ENCODE assay signal across 23 cellular contexts in the genomic region with DNA sequence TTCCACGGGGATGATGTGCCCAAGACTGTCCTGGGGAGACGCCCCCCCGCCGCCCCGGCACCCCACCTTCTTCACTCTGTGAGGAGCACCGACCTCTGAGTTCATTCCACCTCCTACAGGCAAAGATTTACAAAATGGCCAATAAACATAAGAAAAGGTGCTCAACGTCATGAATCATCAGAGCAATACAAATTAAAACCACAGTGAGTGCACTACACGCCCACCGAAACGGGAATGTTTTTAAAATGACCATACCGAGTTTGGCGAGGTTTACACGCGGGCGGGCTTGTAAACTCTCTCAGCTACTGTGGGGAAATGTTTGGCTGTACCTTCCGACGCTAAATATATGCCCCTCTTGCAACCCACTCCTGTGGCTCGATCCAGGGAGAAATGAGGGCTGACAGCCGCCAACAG. TPM values are rescaled to one million over a fixed set of nuclear protein-coding genes. Genes with fewer than 3 reads are reported as not detected.
A peak's percentile ranks its signal among the peaks of the same experiment; 100 is the strongest.
DNase-seq lines count a peak whose midpoint lies in the region; ATAC-seq and TF ChIP-seq lines count a peak whose summit lies in the region.
"Had no signal": no experiment of that assay in that cellular context is flagged by ENCODE, and none has a peak within 500 bp of the region (broad histone marks: within the 10 kb centered on the region; RNA-seq: fewer than 3 reads in every experiment).

No MANE protein-coding gene starts in this region.

- no peak overlapping the region for H3K27ac ChIP-seq in AG04450 (ENCODE audit: low read depth, low read length)
- H3K27ac ChIP-seq in iPS-20b (ENCODE audit: low read length): no peak overlapping the region
- H3K27ac ChIP-seq: neural progenitor cell, vagina, WERI-Rb-1 had no signal

- no peaks in the 10 kb centered on the region for H3K9me3 Mint-ChIP-seq in WTC11
- no peaks in the 10 kb centered on the region for H3K9me3 Mint-ChIP-seq in activated naive CD4-positive, alpha-beta T cell treated with anti-CD3 and anti-CD28 coated beads, Interleukin-2, amount 10 ng/mL, durations not matched to agents 7 days and 5 days
- no peaks in the 10 kb centered on the region for H3K9me3 Mint-ChIP-seq in stimulated activated memory B cell treated with anti-CD40 and anti-IgM and Interleukin-4, amounts not matched to agents 10 μg/mL and 1 μg/mL and 100 μg/mL, for 72 hours
- H3K9me3 Mint-ChIP-seq: activated CD8-positive, alpha-beta T cell treated with anti-CD3 and anti-CD28 coated beads for 36 hours; activated T-cell treated with anti-CD3 and anti-CD28 coated beads, Interleukin-2, amount 50 U/mL, for 4 hours; CD4-positive, alpha-beta T cell; effector memory CD8-positive, alpha-beta T cell; neural progenitor cell had no signal

- H3K9ac ChIP-seq in iPS-20b (ENCODE audit: low read depth, low read length): no peak overlapping the region
- H3K9ac ChIP-seq: neural progenitor cell had no signal

- DNase-seq in AG04450 (ENCODE audit: low read depth, low spot score) (peak; percentile 10), HS-5 (ENCODE audit: low read depth) (peak; percentile 3), WTC11 (ENCODE audit: low spot score) (no peak), NCI-H2227 treated with DMSO at 0.1 percent for 48 hours (lab: John Stamatoyannopoulos, UW) (no peak)
- DNase-seq in activated naive CD4-positive, alpha-beta T cell treated with anti-CD3 and anti-CD28 coated beads, Interleukin-2, amount 10 ng/mL, durations not matched to agents 7 days and 5 days: no peak
- DNase-seq: ACHN; activated CD8-positive, alpha-beta T cell treated with anti-CD3 and anti-CD28 coated beads for 36 hours; activated T-cell treated with anti-CD3 and anti-CD28 coated beads, Interleukin-2, amount 50 U/mL, for 4 hours; CD4-positive, alpha-beta T cell; central memory CD4-positive, alpha-beta T cell; effector memory CD8-positive, alpha-beta T cell; hippocampal formation; Kasumi-1; kidney glomerular epithelial cell; NCI-H1417; retina; WERI-Rb-1 had no signal

- POLR2A ChIA-PET in AG04450 (lab: Yijun Ruan, JAX) (no interaction called here), WTC11 (lab: Charles Lee) (no interaction called here)

- H3K4me3 Mint-ChIP-seq in WTC11: peak overlapping the region; percentile 5; the same call in 1 of the 2 replicates
- no peak overlapping the region for H3K4me3 Mint-ChIP-seq in activated naive CD4-positive, alpha-beta T cell treated with anti-CD3 and anti-CD28 coated beads, Interleukin-2, amount 10 ng/mL, durations not matched to agents 7 days and 5 days
- H3K4me3 Mint-ChIP-seq in stimulated activated memory B cell treated with anti-CD40 and anti-IgM and Interleukin-4, amounts not matched to agents 10 μg/mL and 1 μg/mL and 100 μg/mL, for 72 hours: no peak overlapping the region
- H3K4me3 Mint-ChIP-seq: activated CD8-positive, alpha-beta T cell treated with anti-CD3 and anti-CD28 coated beads for 36 hours; activated naive CD8-positive, alpha-beta T cell; activated T-cell treated with anti-CD3 and anti-CD28 coated beads, Interleukin-2, amount 50 U/mL, for 4 hours; CD4-positive, alpha-beta T cell; effector memory CD8-positive, alpha-beta T cell; neural progenitor cell had no signal

- H3K27ac Mint-ChIP-seq in WTC11: peak overlapping the region; percentile 44; the same call in 1 of the 2 replicates
- no peak overlapping the region for H3K27ac Mint-ChIP-seq in activated naive CD4-positive, alpha-beta T cell treated with anti-CD3 and anti-CD28 coated beads, Interleukin-2, amount 10 ng/mL, durations not matched to agents 7 days and 5 days
- H3K27ac Mint-ChIP-seq in stimulated activated memory B cell treated with anti-CD40 and anti-IgM and Interleukin-4, amounts not matched to agents 10 μg/mL and 1 μg/mL and 100 μg/mL, for 72 hours: no peak overlapping the region
- H3K27ac Mint-ChIP-seq: activated CD8-positive, alpha-beta T cell treated with anti-CD3 and anti-CD28 coated beads for 36 hours; activated naive CD8-positive, alpha-beta T cell; CD4-positive, alpha-beta T cell; effector memory CD8-positive, alpha-beta T cell; neural progenitor cell had no signal

- peaks cover 27% of the 10 kb centered on the region for H3K4me1 Mint-ChIP-seq in WTC11
- H3K4me1 Mint-ChIP-seq in activated naive CD4-positive, alpha-beta T cell treated with anti-CD3 and anti-CD28 coated beads, Interleukin-2, amount 10 ng/mL, durations not matched to agents 7 days and 5 days: peaks cover 2% of the 10 kb centered on the region
- no peaks in the 10 kb centered on the region for H3K4me1 Mint-ChIP-seq in stimulated activated memory B cell treated with anti-CD40 and anti-IgM and Interleukin-4, amounts not matched to agents 10 μg/mL and 1 μg/mL and 100 μg/mL, for 72 hours

- H3K36me3 Mint-ChIP-seq in WTC11: no peaks in the 10 kb centered on the region
- no peaks in the 10 kb centered on the region for H3K36me3 Mint-ChIP-seq in activated naive CD4-positive, alpha-beta T cell treated with anti-CD3 and anti-CD28 coated beads, Interleukin-2, amount 10 ng/mL, durations not matched to agents 7 days and 5 days
- no peaks in the 10 kb centered on the region for H3K36me3 Mint-ChIP-seq in stimulated activated memory B cell treated with anti-CD40 and anti-IgM and Interleukin-4, amounts not matched to agents 10 μg/mL and 1 μg/mL and 100 μg/mL, for 72 hours
- H3K36me3 Mint-ChIP-seq: neural progenitor cell had no signal

- ATAC-seq in WTC11 (no peak), HG03460 (IDR thresholded peaks at IDR 0.05; ENCODE audit: unreplicated experiment) (no peak)
- no peak for ATAC-seq in stimulated activated memory B cell treated with anti-CD40 and anti-IgM and Interleukin-4, amounts not matched to agents 10 μg/mL and 1 μg/mL and 100 μg/mL, for 72 hours
- ATAC-seq: activated CD8-positive, alpha-beta T cell treated with anti-CD3 and anti-CD28 coated beads for 36 hours; activated T-cell treated with anti-CD3 and anti-CD28 coated beads, Interleukin-2, amount 50 U/mL, for 4 hours; effector memory CD8-positive, alpha-beta T cell had no signal

- H3K27me3 ChIP-seq in AG04450 (ENCODE audit: control insufficient read depth, insufficient read depth, low read length) (peaks cover 8% of the 10 kb centered on the region), iPS-20b (ENCODE audit: insufficient read depth, low read length) (peaks cover 24% of the 10 kb centered on the region)
- H3K27me3 ChIP-seq: vagina had no signal

- H3K36me3 ChIP-seq in iPS-20b (ENCODE audit: insufficient read depth, low read depth, low read length): no peaks in the 10 kb centered on the region
- H3K36me3 ChIP-seq: neural progenitor cell, vagina, WERI-Rb-1 had no signal

- H3K9me3 ChIP-seq in AG04450 (ENCODE audit: control insufficient read depth, insufficient read depth, low read length): peaks cover 7% of the 10 kb centered on the region
- H3K9me3 ChIP-seq in iPS-20b (ENCODE audit: insufficient read depth, low read depth, low read length): no peaks in the 10 kb centered on the region
- H3K9me3 ChIP-seq: vagina had no signal

- TF ChIP-seq CTCF in AG04450 (IDR thresholded peaks at IDR 0.05; ENCODE audit: low read depth, low read length) (0 out of 2 replicates have a peak, but pooled peaks have one; percentile 11), WTC11 (IDR thresholded peaks at IDR 0.05) (no peak)

- H3K4me1 ChIP-seq in iPS-20b (ENCODE audit: insufficient read depth, low read length): peaks cover 7% of the 10 kb centered on the region; the same call in 1 of the 2 replicates
- H3K4me1 ChIP-seq: neural progenitor cell, vagina had no signal

- H3K4me3 ChIP-seq in AG04450 (ENCODE audit: low read depth, low read length) (no peak overlapping the region), iPS-20b (ENCODE audit: low read length) (0 out of 2 replicates have a peak overlapping the region, but pooled peaks have one; percentile 14)
- H3K4me3 ChIP-seq: neural progenitor cell, vagina had no signal

- H3K27me3 Mint-ChIP-seq in WTC11 (ENCODE audit: low read depth): peaks cover 12% of the 10 kb centered on the region
- H3K27me3 Mint-ChIP-seq in activated naive CD4-positive, alpha-beta T cell treated with anti-CD3 and anti-CD28 coated beads, Interleukin-2, amount 10 ng/mL, durations not matched to agents 7 days and 5 days: peaks cover 11% of the 10 kb centered on the region
- peaks cover 81% of the 10 kb centered on the region for H3K27me3 Mint-ChIP-seq in stimulated activated memory B cell treated with anti-CD40 and anti-IgM and Interleukin-4, amounts not matched to agents 10 μg/mL and 1 μg/mL and 100 μg/mL, for 72 hours
- H3K27me3 Mint-ChIP-seq: activated CD8-positive, alpha-beta T cell treated with anti-CD3 and anti-CD28 coated beads for 36 hours had no signal

- CTCF ChIA-PET in AG04450 (lab: Charles Lee): interaction anchor here (0.9 kb wide), 1 partner anchor 67 kb away, joined by 3 read pairs; no protein-coding TSS in a partner anchor
- CTCF ChIA-PET in WTC11 (lab: Charles Lee): interaction anchor here (0.8 to 6.7 kb wide), 4 partner anchors 34 to 70 kb away, joined by 4 to 50 read pairs (median 12); no protein-coding TSS in a partner anchor
- CTCF ChIA-PET in activated naive CD4-positive, alpha-beta T cell treated with anti-CD3 and anti-CD28 coated beads, Interleukin-2, amount 10 ng/mL, durations not matched to agents 7 days and 5 days (lab: Charles Lee): no interaction called here

RNA-seq across cellular contexts. Expression of a gene that starts 7.9 kb away (rescaled TPM):
- polyA plus RNA-seq in AG04450 (2011; rRNA removed): 1.7 and 2.3 TPM in 2 replicates
- 3.0 and 3.2 TPM in 2 replicates for polyA minus RNA-seq in AG04450 (2011; rRNA and poly(A)+ RNA removed)
- 10.4 to 11.2 TPM (median 10.6 TPM) in 3 replicates for total RNA-seq in WTC11 (2021)

RNA-seq across cellular contexts. Expression of a gene that starts 36.1 kb away (rescaled TPM):
- 14.7 and 19.8 TPM in 2 replicates for polyA plus RNA-seq in AG04450 (2011; rRNA removed)
- polyA minus RNA-seq in AG04450 (2011; rRNA and poly(A)+ RNA removed): 57.6 and 66.9 TPM in 2 replicates
- 21.5 to 27.0 TPM (median 23.8 TPM) in 3 replicates for total RNA-seq in WTC11 (2021)

RNA-seq across cellular contexts. Expression of a gene that starts 42.0 kb away (rescaled TPM):
- polyA plus RNA-seq in AG04450 (2011; rRNA removed): 12.6 and 15.5 TPM in 2 replicates
- 8.6 and 8.7 TPM in 2 replicates for polyA minus RNA-seq in AG04450 (2011; rRNA and poly(A)+ RNA removed)
- total RNA-seq in WTC11 (2021): 11.8 to 12.2 TPM (median 12.1 TPM) in 3 replicates

Comparison
In these comparisons a context has a peak if more than half of its experiments do, and no peak if none do; other contexts are left out.
1. DNase-seq: peak in AG04450 (single experiment) and HS-5 (single experiment); none in WTC11 (single experiment), activated naive CD4-positive, alpha-beta T cell treated with anti-CD3 and anti-CD28 coated beads, Interleukin-2, amount 10 ng/mL, durations not matched to agents 7 days and 5 days (single experiment) and NCI-H2227 treated with DMSO at 0.1 percent for 48 hours (single experiment).